ENCODE assay signal across 29 cellular contexts in genomic region chr7:46033592-46033991, GRCh38.
"Had no signal": no experiment of that assay in that cellular context is flagged by ENCODE, and none has a peak within 500 bp of the region (broad histone marks: within the 10 kb centered on the region; RNA-seq: fewer than 3 reads in every experiment).

No MANE protein-coding gene starts in this region.

- DNase-seq: activated B cell treated with CpG ODN at 0.5 μM for 24 hours; activated CD4-positive, alpha-beta T cell treated with anti-CD3 and anti-CD28 coated beads for 36 hours; activated CD4-positive, alpha-beta T cell treated with anti-CD3 and anti-CD28 coated beads, Interleukin-2, amount 50 U/mL, for 48 hours; activated CD8-positive, alpha-beta memory T cell treated with anti-CD3 and anti-CD28 coated beads, Interleukin-2, amount 50 U/mL, for 48 hours; activated naive CD4-positive, alpha-beta T cell; activated T-cell treated with anti-CD3 and anti-CD28 coated beads, Interleukin-2, amount 50 U/mL, for 4 hours; amniotic stem cell; effector CD4-positive, alpha-beta T cell; erythroblast; immature natural killer cell; left lung; midbrain; sigmoid colon; spleen; stimulated activated CD4-positive, alpha-beta T cell treated with anti-CD3 and anti-CD28 coated beads, Interleukin-4, amount 100 ng/mL, for 4 hours; substantia nigra; T-helper 17 cell; thyroid gland had no signal

- H3K27me3 Mint-ChIP-seq: activated CD4-positive, alpha-beta T cell treated with anti-CD3 and anti-CD28 coated beads for 36 hours; activated naive CD8-positive, alpha-beta T cell; dendritic cell treated with granulocyte-macrophage colony-stimulating factor and Interleukin-4, amounts not matched to agents 40 ng/mL and 50 ng/mL, for 4 days; natural killer cell treated with Interleukin-12 subunit alpha and Interleukin-12 subunit beta and Interleukin-15 and Interleukin-18, amount 100 ng/mL, for 72 hours; stimulated activated naive CD8-positive, alpha-beta T cell treated with anti-CD3 and anti-CD28 coated beads, Interleukin-15, Interleukin-2, amounts not matched to agents 100 ng/mL and 50 ng/mL, for 24 hours; T-helper 17 cell had no signal

- H3K9ac ChIP-seq: parathyroid adenoma had no signal

- H3K27me3 ChIP-seq: foreskin keratinocyte, hepatocyte, left lung, neutrophil, sigmoid colon, spleen, thyroid gland had no signal

- H3K27ac ChIP-seq: foreskin keratinocyte, hepatocyte, left lung, neutrophil, parathyroid adenoma, sigmoid colon, spleen, thyroid gland had no signal

- H3K79me2 ChIP-seq: hepatocyte, parathyroid adenoma had no signal

- H3K9me3 Mint-ChIP-seq: activated B cell treated with CpG ODN at 0.5 μM for 24 hours; activated T-cell treated with anti-CD3 and anti-CD28 coated beads, Interleukin-2, amount 50 U/mL, for 4 hours; activated T-helper 2 cell treated with anti-CD3 and anti-CD28 coated beads, Interferon-gamma antibody, Interleukin-2, Interleukin-4, amounts not matched to agents 10 μg/mL and 5 μg/mL and 100 μg/mL, durations not matched to agents 14 hours and 24 hours and 36 hours; dendritic cell treated with granulocyte-macrophage colony-stimulating factor and Interleukin-4, amounts not matched to agents 40 ng/mL and 50 ng/mL, for 4 days; immature natural killer cell; stimulated activated naive CD8-positive, alpha-beta T cell treated with anti-CD3 and anti-CD28 coated beads, Interleukin-15, Interleukin-2, amounts not matched to agents 100 ng/mL and 50 ng/mL, for 24 hours had no signal

- H3K4me2 ChIP-seq: hepatocyte had no signal

- H3K4me3 ChIP-seq: hepatocyte, left lung, sigmoid colon, spleen, thyroid gland had no signal

- FAIRE-seq: bronchial epithelial cell, endometrium had no signal

- H3K4me3 Mint-ChIP-seq: activated B cell treated with CpG ODN at 0.5 μM for 24 hours; activated CD4-positive, alpha-beta T cell treated with anti-CD3 and anti-CD28 coated beads for 36 hours; activated naive CD8-positive, alpha-beta T cell; activated T-cell treated with anti-CD3 and anti-CD28 coated beads, Interleukin-2, amount 50 U/mL, for 4 hours; dendritic cell treated with granulocyte-macrophage colony-stimulating factor and Interleukin-4, amounts not matched to agents 40 ng/mL and 50 ng/mL, for 4 days; immature natural killer cell; natural killer cell treated with Interleukin-12 subunit alpha and Interleukin-12 subunit beta and Interleukin-15 and Interleukin-18, amount 100 ng/mL, for 72 hours; stimulated activated naive CD8-positive, alpha-beta T cell treated with anti-CD3 and anti-CD28 coated beads, Interleukin-15, Interleukin-2, amounts not matched to agents 100 ng/mL and 50 ng/mL, for 24 hours; T-helper 17 cell had no signal

- H3K4me1 Mint-ChIP-seq: activated B cell treated with CpG ODN at 0.5 μM for 24 hours; activated CD4-positive, alpha-beta T cell treated with anti-CD3 and anti-CD28 coated beads for 36 hours; immature natural killer cell; T-helper 17 cell had no signal

- H3K36me3 ChIP-seq: left lung, neutrophil, sigmoid colon, spleen, thyroid gland had no signal

- ATAC-seq: activated CD4-positive, alpha-beta T cell treated with anti-CD3 and anti-CD28 coated beads for 36 hours; activated T-cell treated with anti-CD3 and anti-CD28 coated beads, Interleukin-2, amount 50 U/mL, for 4 hours; natural killer cell treated with Interleukin-12 subunit alpha and Interleukin-12 subunit beta and Interleukin-15 and Interleukin-18, amount 100 ng/mL, for 72 hours; T-helper 17 cell had no signal

- H3K4me1 ChIP-seq: left lung, parathyroid adenoma, sigmoid colon, spleen, thyroid gland had no signal

- H3K9me3 ChIP-seq: left lung, neutrophil, sigmoid colon, spleen, thyroid gland had no signal

- H3K27ac Mint-ChIP-seq: activated B cell treated with CpG ODN at 0.5 μM for 24 hours; activated CD4-positive, alpha-beta T cell treated with anti-CD3 and anti-CD28 coated beads for 36 hours; activated naive CD8-positive, alpha-beta T cell; activated T-helper 2 cell treated with anti-CD3 and anti-CD28 coated beads, Interferon-gamma antibody, Interleukin-2, Interleukin-4, amounts not matched to agents 10 μg/mL and 5 μg/mL and 100 μg/mL, durations not matched to agents 14 hours and 24 hours and 36 hours; dendritic cell treated with granulocyte-macrophage colony-stimulating factor and Interleukin-4, amounts not matched to agents 40 ng/mL and 50 ng/mL, for 4 days; immature natural killer cell; natural killer cell treated with Interleukin-12 subunit alpha and Interleukin-12 subunit beta and Interleukin-15 and Interleukin-18, amount 100 ng/mL, for 72 hours; stimulated activated naive CD8-positive, alpha-beta T cell treated with anti-CD3 and anti-CD28 coated beads, Interleukin-15, Interleukin-2, amounts not matched to agents 100 ng/mL and 50 ng/mL, for 24 hours; T-helper 17 cell had no signal

- H3K36me3 Mint-ChIP-seq: activated naive CD8-positive, alpha-beta T cell; immature natural killer cell; natural killer cell treated with Interleukin-12 subunit alpha and Interleukin-12 subunit beta and Interleukin-15 and Interleukin-18, amount 100 ng/mL, for 72 hours had no signal

- H2AFZ ChIP-seq: hepatocyte, parathyroid adenoma had no signal
